In the genomic region with DNA sequence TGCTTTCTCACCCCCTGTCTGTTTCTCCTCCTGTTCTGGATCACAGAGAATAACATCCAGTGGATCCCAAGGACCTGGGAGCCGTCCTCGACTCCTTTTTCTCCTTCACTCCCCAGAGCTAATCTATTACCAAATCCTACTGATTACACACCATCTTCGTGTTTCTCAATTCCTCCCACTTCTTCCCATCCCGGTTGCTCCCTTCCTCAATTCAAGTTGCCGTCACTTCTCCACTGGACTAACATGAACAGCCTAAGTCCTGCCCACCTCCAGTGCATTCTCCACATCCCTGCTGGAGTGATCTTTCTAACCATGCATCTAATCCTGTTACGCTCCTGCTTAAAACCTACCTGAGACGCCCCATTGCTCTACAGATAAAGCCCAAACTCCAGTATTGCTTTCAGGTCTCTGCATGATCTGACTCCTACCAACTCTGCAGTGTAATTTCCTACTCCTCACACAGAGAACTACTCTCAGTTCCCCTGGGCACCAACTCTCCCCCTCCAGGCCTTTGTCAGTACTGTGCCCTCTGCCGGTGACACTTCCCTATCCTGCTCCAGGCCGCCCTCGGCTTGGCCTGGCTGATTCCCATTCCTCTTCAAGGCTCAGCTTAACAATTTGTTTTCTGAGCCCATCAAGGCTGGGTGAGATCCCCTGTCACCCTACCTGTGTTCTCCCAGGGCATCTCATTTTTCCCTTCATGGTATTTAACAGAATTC, we compare ENCODE assay signal across 8 cellular contexts. TPM values are rescaled to one million over a fixed set of nuclear protein-coding genes. Genes with fewer than 3 reads are reported as not detected.
A peak's percentile ranks its signal among the peaks of the same experiment; 100 is the strongest.
DNase-seq lines count a peak whose midpoint lies in the region; ATAC-seq and TF ChIP-seq lines count a peak whose summit lies in the region.

No MANE protein-coding gene starts in this region.

- H3K4me3 ChIP-seq in WERI-Rb-1 (ENCODE audit: low read depth, low read length) (no peak overlapping the region), iPS DF 6.9 (ENCODE audit: low read length) (no peak overlapping the region), tibial nerve (no peak overlapping the region)

- WGBS in iPS DF 6.9 (ENCODE audit: insufficient coverage, insufficient read length): no CpG with 5 or more reads among the region's 10 CpGs
- WGBS in tibial nerve, 2 donors: 56 to 62% methylated on average over 10 of the region's 10 CpGs

- H3K27ac ChIP-seq in WERI-Rb-1: no peak overlapping the region
- H3K27ac ChIP-seq in iPS DF 6.9 (ENCODE audit: low read length): no peak overlapping the region
- H3K27ac ChIP-seq in tibial nerve: no peak overlapping the region

- H3K27me3 ChIP-seq in WERI-Rb-1 (ENCODE audit: insufficient read depth, low read depth, severe bottlenecking) (peaks cover 96% of the 10 kb centered on the region), iPS DF 6.9 (ENCODE audit: control insufficient read depth, insufficient read depth, low read length) (no peaks in the 10 kb centered on the region), tibial nerve (peaks cover 0 to 3% of the 10 kb centered on the region in 2 donors)

- peak; percentile 84 for ATAC-seq in GM21723 (IDR thresholded peaks at IDR 0.05; ENCODE audit: unreplicated experiment)

- no peaks in the 10 kb centered on the region for H3K4me1 ChIP-seq in iPS DF 6.9 (ENCODE audit: control insufficient read depth, insufficient read depth, low read length)
- H3K4me1 ChIP-seq in tibial nerve: peaks cover 0 to 6% (median 0%) of the 10 kb centered on the region in 4 donors

- CTCF ChIA-PET in GM10248 (lab: Yijun Ruan, JAX): interaction anchor here (1.2 to 2.8 kb wide), 3 partner anchors 21 to 217 kb away, joined by 3 to 8 read pairs (median 3); no protein-coding TSS in a partner anchor

- TF ChIP-seq CTCF in GM10248 (IDR thresholded peaks at IDR 0.05; ENCODE audit: control extremely low read depth, extremely low read depth, low read depth, missing control alignments) (peak; percentile 38), LNCAP (IDR thresholded peaks at IDR 0.05) (peak; percentile 46), WERI-Rb-1 (IDR thresholded peaks at IDR 0.05; ENCODE audit: low read depth, low read length) (peak; percentile 62), tibial nerve (IDR thresholded peaks at IDR 0.05) (peak; percentile 28 to 55 (median 44))

- POLR2A ChIA-PET in GM10248 (lab: Yijun Ruan, JAX): no interaction called here

- peak; percentile 64 for DNase-seq in GM10248 (ENCODE audit: extremely low spot score)
- peak; percentile 40 for DNase-seq in WERI-Rb-1
- DNase-seq in iPS DF 6.9 (ENCODE audit: low read depth, low spot score): peak; percentile 35
- DNase-seq in tibial nerve (ENCODE audit: low spot score in 2 of 2): peak; percentile 32 to 37
- no peak for DNase-seq in stimulated activated CD8-positive, alpha-beta memory T cell treated with anti-CD3 and anti-CD28 coated beads, Interleukin-4, amount 100 ng/mL, for 48 hours
- no peak for DNase-seq in activated T-cell treated with anti-CD3 and anti-CD28 coated beads, Interleukin-2, amount 50 U/mL, for 48 hours

- no peak for TF ChIP-seq POLR2A in tibial nerve (IDR thresholded peaks at IDR 0.05)

- H3K9me3 ChIP-seq in WERI-Rb-1 (ENCODE audit: severe bottlenecking) (peaks cover 2% of the 10 kb centered on the region), iPS DF 6.9 (ENCODE audit: control insufficient read depth, insufficient read depth, low read length) (no peaks in the 10 kb centered on the region), tibial nerve (no peaks in the 10 kb centered on the region)

- no peak for TF ChIP-seq EP300 in tibial nerve (IDR thresholded peaks at IDR 0.05)

- H3K36me3 ChIP-seq in WERI-Rb-1 (no peaks in the 10 kb centered on the region), iPS DF 6.9 (ENCODE audit: control insufficient read depth, insufficient read depth, low read length) (no peaks in the 10 kb centered on the region), tibial nerve (peaks cover 0 to 3% (median 0%) of the 10 kb centered on the region in 3 donors)

RNA-seq across cellular contexts. Expression of a gene that starts 2.4 kb away (rescaled TPM):
- total RNA-seq in tibial nerve: 1 to 10 TPM; 2.2 to 6.9 (median 3.7) TPM

RNA-seq across cellular contexts. Expression of a gene that starts 26.9 kb away (rescaled TPM):
- total RNA-seq in tibial nerve: 1 to 10 TPM in 2 of 4 donors, under 1 TPM in 2; 0.39 to 2.2 (median 1.4) TPM

RNA-seq across cellular contexts. Expression of a gene that starts 33.4 kb away (rescaled TPM):
- under 1 TPM in 1 of 4 donors, not detected in 3; 0.20 TPM for total RNA-seq in tibial nerve

RNA-seq across cellular contexts. Expression of a gene that starts 48.3 kb away (rescaled TPM):
- 100 to 1,000 TPM; 114 to 162 (median 123) TPM for total RNA-seq in tibial nerve

Comparison
In these comparisons a context has a peak if more than half of its experiments do, and no peak if none do; other contexts are left out.
1. DNase-seq: peak in GM10248 (single experiment), WERI-Rb-1 (single experiment), iPS DF 6.9 (single experiment) and tibial nerve (2 of 2); none in stimulated activated CD8-positive, alpha-beta memory T cell treated with anti-CD3 and anti-CD28 coated beads, Interleukin-4, amount 100 ng/mL, for 48 hours (single experiment) and activated T-cell treated with anti-CD3 and anti-CD28 coated beads, Interleukin-2, amount 50 U/mL, for 48 hours (0 of 2).
2. Peak in every context shown above with its lines, with median percentiles within 50 percentile points of each other: CTCF ChIP-seq.